ENCODE assay signal across 24 cellular contexts in the genomic region with DNA sequence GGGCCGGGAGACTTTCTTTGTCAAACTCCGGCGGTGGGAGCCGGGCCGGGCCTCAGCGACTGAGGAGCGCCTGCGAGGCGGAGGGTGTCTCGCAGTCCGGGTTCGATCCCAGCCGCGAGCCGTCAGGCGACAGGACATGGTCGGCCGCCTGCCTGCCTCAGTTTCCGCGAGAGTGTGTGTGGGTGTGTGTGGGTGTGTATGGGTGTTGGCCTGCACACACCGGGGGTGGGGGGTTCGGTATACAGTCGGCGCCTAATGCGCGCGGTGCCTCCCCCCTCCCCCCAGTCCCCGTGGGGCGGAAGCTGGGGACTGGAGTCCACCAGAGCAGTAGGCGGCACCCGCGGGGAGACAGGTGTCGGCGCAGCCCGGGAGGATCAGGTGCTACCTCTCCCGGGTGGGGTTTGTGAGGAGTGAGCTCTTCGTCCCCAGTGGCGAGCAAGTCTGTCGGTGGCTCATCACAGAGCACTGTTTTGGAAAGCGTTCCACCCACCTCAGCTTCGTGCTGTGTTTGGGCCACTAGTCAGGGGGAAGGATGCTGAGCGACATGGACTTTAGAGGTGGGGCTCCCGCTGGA.
DNase-seq lines count a peak whose midpoint lies in the region; ATAC-seq and TF ChIP-seq lines count a peak whose summit lies in the region.
"Had no signal": no experiment of that assay in that cellular context is flagged by ENCODE, and none has a peak within 500 bp of the region (broad histone marks: within the 10 kb centered on the region; RNA-seq: fewer than 3 reads in every experiment).

No MANE protein-coding gene starts in this region.

- no peak for ATAC-seq in HG02798 (IDR thresholded peaks at IDR 0.05; ENCODE audit: poor library complexity, unreplicated experiment)
- ATAC-seq in activated naive CD8-positive, alpha-beta T cell treated with anti-CD3 and anti-CD28 coated beads, Interleukin-2, amount 50 U/mL, for 24 hours = no peak
- ATAC-seq: gastroesophageal sphincter, HCT116, pancreas, sciatic nerve had no signal

- H3K4me2 ChIP-seq in hepatocyte = no peak overlapping the region
- H3K4me2 ChIP-seq in OCI-LY7 (ENCODE audit: low read length) = no peak overlapping the region

- DNase-seq in Caco-2 (peak; percentile 29 to 62), GM19240 (ENCODE audit: insufficient read length, low spot score) (peak; percentile 4), hepatocyte (ENCODE audit: low spot score) (peak; percentile 37), progenitor cell of endocrine pancreas (ENCODE audit: low spot score, unreplicated experiment) (peak; percentile 37), OCI-LY7 (ENCODE audit: low spot score) (no peak)
- DNase-seq in activated naive CD8-positive, alpha-beta T cell treated with anti-CD3 and anti-CD28 coated beads, Interleukin-2, amount 50 U/mL, for 24 hours = no peak
- DNase-seq: activated CD4-positive, CD25-positive, alpha-beta regulatory T cell treated with anti-CD3 and anti-CD28 coated beads, Interleukin-2, amount 50 U/mL, for 72 hours; activated naive CD8-positive, alpha-beta T cell treated with anti-CD3 and anti-CD28 coated beads, Interleukin-2, amount 10 ng/mL, durations not matched to agents 7 days and 5 days; CD4-positive, alpha-beta memory T cell; DMS53; esophagus squamous epithelium; KG1; kidney glomerular epithelial cell; NCI-H146; NCI-H526 treated with DMSO at 0.1 percent for 48 hours; stimulated activated CD4-positive, alpha-beta T cell treated with anti-CD3 and anti-CD28 coated beads, Interleukin-15, amount 100 ng/mL, for 24 hours; SW 1271 had no signal

- 95% methylated on average over 42 of the region's 43 CpGs for WGBS in hepatocyte (ENCODE audit: low lambda C conversion rate, missing lambda C conversion rate)

- H3K27ac ChIP-seq in hepatocyte (no peak overlapping the region), OCI-LY7 (ENCODE audit: low read depth, low read length, poor library complexity, severe bottlenecking) (no peak overlapping the region)
- H3K27ac ChIP-seq: esophagus squamous epithelium, gastroesophageal sphincter, pancreas, vagina had no signal

- H3K27ac Mint-ChIP-seq in Caco-2 (ENCODE audit: unreplicated experiment) (no peak overlapping the region), progenitor cell of endocrine pancreas (no peak overlapping the region)
- H3K27ac Mint-ChIP-seq in activated naive CD8-positive, alpha-beta T cell treated with anti-CD3 and anti-CD28 coated beads, Interleukin-2, amount 50 U/mL, for 24 hours = no peak overlapping the region
- H3K27ac Mint-ChIP-seq: activated naive CD8-positive, alpha-beta T cell treated with anti-CD3 and anti-CD28 coated beads, Interleukin-2, amount 10 ng/mL, durations not matched to agents 7 days and 5 days; CD4-positive, alpha-beta memory T cell; naive thymus-derived CD4-positive, alpha-beta T cell had no signal

- peaks cover 6% of the 10 kb centered on the region; the same call in 1 of the 2 replicates for H3K9me3 ChIP-seq in Caco-2
- H3K9me3 ChIP-seq in hepatocyte (ENCODE audit: low read depth) = peaks cover 31% of the 10 kb centered on the region
- H3K9me3 ChIP-seq in OCI-LY7 (ENCODE audit: low read length) = no peaks in the 10 kb centered on the region
- H3K9me3 ChIP-seq: pancreas had no signal

- CTCF ChIA-PET in Caco-2 (lab: Charles Lee) = no interaction called here
- CTCF ChIA-PET in OCI-LY7 (lab: Charles Lee; ENCODE audit: unreplicated experiment) = no interaction called here

- H3K9me2 ChIP-seq in hepatocyte (replicated peaks; ENCODE audit: insufficient read depth) (no peaks in the 10 kb centered on the region), OCI-LY7 (ENCODE audit: insufficient read depth, low read length) (no peaks in the 10 kb centered on the region)

- intact Hi-C loops in Caco-2 (cut with micrococcal nuclease; ENCODE audit: unreplicated experiment) = no loop called here
- intact Hi-C loops in OCI-LY7 (cut with micrococcal nuclease; ENCODE audit: unreplicated experiment) = no loop called here

- H3K36me3 ChIP-seq in Caco-2 (ENCODE audit: control insufficient read depth, insufficient read depth, low read length) = no peaks in the 10 kb centered on the region
- no peaks in the 10 kb centered on the region for H3K36me3 ChIP-seq in hepatocyte (replicated peaks; ENCODE audit: insufficient read depth, low read depth)
- H3K36me3 ChIP-seq in OCI-LY7 (ENCODE audit: insufficient read depth, low read length) = no peaks in the 10 kb centered on the region
- H3K36me3 ChIP-seq: esophagus squamous epithelium, gastroesophageal sphincter, pancreas, vagina had no signal

- H4K20me1 ChIP-seq in hepatocyte (ENCODE audit: insufficient read depth, poor library complexity, severe bottlenecking) (no peaks in the 10 kb centered on the region), OCI-LY7 (ENCODE audit: insufficient read depth, low read length) (no peaks in the 10 kb centered on the region)

- H3K9me3 Mint-ChIP-seq in Caco-2 (ENCODE audit: unreplicated experiment) (no peaks in the 10 kb centered on the region), progenitor cell of endocrine pancreas (ENCODE audit: low read depth) (peaks cover 40% of the 10 kb centered on the region)
- no peaks in the 10 kb centered on the region for H3K9me3 Mint-ChIP-seq in activated naive CD8-positive, alpha-beta T cell treated with anti-CD3 and anti-CD28 coated beads, Interleukin-2, amount 50 U/mL, for 24 hours
- H3K9me3 Mint-ChIP-seq: activated naive CD8-positive, alpha-beta T cell treated with anti-CD3 and anti-CD28 coated beads, Interleukin-2, amount 10 ng/mL, durations not matched to agents 7 days and 5 days had no signal

- H3K4me1 ChIP-seq in Caco-2 (no peaks in the 10 kb centered on the region), hepatocyte (ENCODE audit: insufficient read depth) (no peaks in the 10 kb centered on the region), OCI-LY7 (ENCODE audit: insufficient read depth, low read length, poor library complexity, severe bottlenecking) (no peaks in the 10 kb centered on the region)
- H3K4me1 ChIP-seq: esophagus squamous epithelium, gastroesophageal sphincter, pancreas, vagina had no signal

- H2AFZ ChIP-seq in hepatocyte = no peak overlapping the region
- H2AFZ ChIP-seq in OCI-LY7 (ENCODE audit: low read length) = no peak overlapping the region

- POLR2A ChIA-PET in Caco-2 (lab: Charles Lee) = no interaction called here
- POLR2A ChIA-PET in OCI-LY7 (lab: Charles Lee) = no interaction called here

- H3K4me3 ChIP-seq in Caco-2 (ENCODE audit: low read depth, low read length) = no peak overlapping the region
- H3K4me3 ChIP-seq in hepatocyte = no peak overlapping the region
- no peak overlapping the region for H3K4me3 ChIP-seq in OCI-LY7 (ENCODE audit: low read depth, low read length, poor library complexity, severe bottlenecking)
- H3K4me3 ChIP-seq: esophagus squamous epithelium, gastroesophageal sphincter, pancreas, vagina had no signal

- H3K27me3 ChIP-seq in Caco-2 (replicated peaks; ENCODE audit: control insufficient read depth, insufficient read depth, low read length) = no peaks in the 10 kb centered on the region
- H3K27me3 ChIP-seq in hepatocyte = no peaks in the 10 kb centered on the region
- H3K27me3 ChIP-seq: esophagus squamous epithelium, pancreas, vagina had no signal

- H3K4me1 Mint-ChIP-seq in Caco-2 (ENCODE audit: low read depth, unreplicated experiment) = no peaks in the 10 kb centered on the region
- no peaks in the 10 kb centered on the region for H3K4me1 Mint-ChIP-seq in progenitor cell of endocrine pancreas (ENCODE audit: low read depth)
- H3K4me1 Mint-ChIP-seq in activated naive CD8-positive, alpha-beta T cell treated with anti-CD3 and anti-CD28 coated beads, Interleukin-2, amount 50 U/mL, for 24 hours = no peaks in the 10 kb centered on the region
- H3K4me1 Mint-ChIP-seq: activated naive CD8-positive, alpha-beta T cell treated with anti-CD3 and anti-CD28 coated beads, Interleukin-2, amount 10 ng/mL, durations not matched to agents 7 days and 5 days; CD4-positive, alpha-beta memory T cell; naive thymus-derived CD4-positive, alpha-beta T cell had no signal

- no peak overlapping the region for H3K4me3 Mint-ChIP-seq in Caco-2 (ENCODE audit: unreplicated experiment)
- no peak overlapping the region for H3K4me3 Mint-ChIP-seq in progenitor cell of endocrine pancreas (ENCODE audit: low read depth)
- H3K4me3 Mint-ChIP-seq in activated naive CD8-positive, alpha-beta T cell treated with anti-CD3 and anti-CD28 coated beads, Interleukin-2, amount 50 U/mL, for 24 hours = no peak overlapping the region
- H3K4me3 Mint-ChIP-seq: activated naive CD8-positive, alpha-beta T cell treated with anti-CD3 and anti-CD28 coated beads, Interleukin-2, amount 10 ng/mL, durations not matched to agents 7 days and 5 days; CD4-positive, alpha-beta memory T cell; naive thymus-derived CD4-positive, alpha-beta T cell had no signal

- no peak for TF ChIP-seq CTCF in Caco-2 (IDR thresholded peaks at IDR 0.05; ENCODE audit: insufficient read depth in 1 of 2, low read depth in 1 of 2, low read length in 1 of 2, severe bottlenecking in 1 of 2, unreplicated experiment in 1 of 2)
- TF ChIP-seq CTCF in hepatocyte (IDR thresholded peaks at IDR 0.05; ENCODE audit: poor library complexity) = no peak
- no peak for TF ChIP-seq CTCF in progenitor cell of endocrine pancreas (IDR thresholded peaks at IDR 0.05; ENCODE audit: unreplicated experiment)
- no peak for TF ChIP-seq CTCF in OCI-LY7 (conservative IDR thresholded peaks at IDR 0.05; ENCODE audit: low read length)

- H3K27me3 Mint-ChIP-seq in Caco-2 (ENCODE audit: insufficient read depth, unreplicated experiment) (no peaks in the 10 kb centered on the region), progenitor cell of endocrine pancreas (no peaks in the 10 kb centered on the region)
- no peaks in the 10 kb centered on the region for H3K27me3 Mint-ChIP-seq in activated naive CD8-positive, alpha-beta T cell treated with anti-CD3 and anti-CD28 coated beads, Interleukin-2, amount 50 U/mL, for 24 hours
- H3K27me3 Mint-ChIP-seq: activated naive CD8-positive, alpha-beta T cell treated with anti-CD3 and anti-CD28 coated beads, Interleukin-2, amount 10 ng/mL, durations not matched to agents 7 days and 5 days; CD4-positive, alpha-beta memory T cell; naive thymus-derived CD4-positive, alpha-beta T cell had no signal

- BruUV-seq in Caco-2 (replicated peaks; lab: Mats Ljungman, UMichigan) = no TSS peak
- no TSS peak for BruUV-seq in OCI-LY7 (replicated peaks; lab: Mats Ljungman, UMichigan)

- H3K79me2 ChIP-seq in hepatocyte (no peaks in the 10 kb centered on the region), OCI-LY7 (ENCODE audit: insufficient read depth, low read depth, low read length) (no peaks in the 10 kb centered on the region)

- no peaks in the 10 kb centered on the region for H3K36me3 Mint-ChIP-seq in Caco-2 (ENCODE audit: insufficient read depth, unreplicated experiment)
- peaks cover 3% of the 10 kb centered on the region for H3K36me3 Mint-ChIP-seq in progenitor cell of endocrine pancreas (ENCODE audit: insufficient read depth)
- no peaks in the 10 kb centered on the region for H3K36me3 Mint-ChIP-seq in activated naive CD8-positive, alpha-beta T cell treated with anti-CD3 and anti-CD28 coated beads, Interleukin-2, amount 50 U/mL, for 24 hours (ENCODE audit: low read depth)
- H3K36me3 Mint-ChIP-seq: activated naive CD8-positive, alpha-beta T cell treated with anti-CD3 and anti-CD28 coated beads, Interleukin-2, amount 10 ng/mL, durations not matched to agents 7 days and 5 days; CD4-positive, alpha-beta memory T cell; naive thymus-derived CD4-positive, alpha-beta T cell had no signal

Comparison
In these comparisons a context has a peak if more than half of its experiments do, and no peak if none do; other contexts are left out.
1. DNase-seq: peak in Caco-2 (2 of 2), GM19240 (single experiment), hepatocyte (single experiment) and progenitor cell of endocrine pancreas (single experiment); none in OCI-LY7 (single experiment) and activated naive CD8-positive, alpha-beta T cell treated with anti-CD3 and anti-CD28 coated beads, Interleukin-2, amount 50 U/mL, for 24 hours (single experiment).